In genomic region chr10:29403208-29403607, GRCh38 we compare ENCODE assay signal across 34 cellular contexts.
"Had no signal": no experiment of that assay in that cellular context is flagged by ENCODE, and none has a peak within 500 bp of the region (broad histone marks: within the 10 kb centered on the region; RNA-seq: fewer than 3 reads in every experiment).

No MANE protein-coding gene starts in this region.

- H3K27ac ChIP-seq: adrenal gland, ascending aorta, body of pancreas, brain microvascular endothelial cell, breast epithelium, cardiac muscle cell had no signal

- H3K4me1 ChIP-seq: adrenal gland, ascending aorta, body of pancreas, breast epithelium had no signal

- ATAC-seq: activated naive CD4-positive, alpha-beta T cell treated with anti-CD3 and anti-CD28 coated beads, Interleukin-2, amount 50 U/mL, for 72 hours; activated naive CD8-positive, alpha-beta T cell treated with anti-CD3 and anti-CD28 coated beads, Interleukin-2, amount 50 U/mL, for 24 hours; activated T-cell treated with anti-CD3 and anti-CD28 coated beads, Interleukin-2, amount 50 U/mL, for 4 hours; activated T-cell treated with anti-CD3 and anti-CD28 coated beads, Interleukin-2, amount 50 U/mL, for 72 hours; activated T-helper 17 cell treated with anti-CD3 and anti-CD28 coated beads, Interleukin-2, amount 50 U/mL, for 72 hours; body of pancreas had no signal

- FAIRE-seq: astrocyte, bronchial epithelial cell had no signal

- H3K27me3 ChIP-seq: adrenal gland, ascending aorta, body of pancreas, brain microvascular endothelial cell, breast epithelium, cardiac muscle cell had no signal

- DNase-seq: activated effector memory CD4-positive, alpha-beta T cell treated with anti-CD3 and anti-CD28 coated beads, Interleukin-2, amount 50 U/mL, for 16 hours; activated effector memory CD4-positive, alpha-beta T cell treated with Interleukin-2 at 50 U/mL for 16 hours; activated gamma-delta T cell; activated gamma-delta T cell treated with Interleukin-2 at 50 U/mL for 16 hours; activated naive CD4-positive, alpha-beta T cell; activated naive CD4-positive, alpha-beta T cell treated with anti-CD3 and anti-CD28 coated beads for 36 hours; activated naive CD4-positive, alpha-beta T cell treated with anti-CD3 and anti-CD28 coated beads, Interleukin-2, amount 10 ng/mL, durations not matched to agents 7 days and 5 days; activated naive CD4-positive, alpha-beta T cell treated with anti-CD3 and anti-CD28 coated beads, Interleukin-2, amount 50 U/mL, for 16 hours; activated naive CD4-positive, alpha-beta T cell treated with Interleukin-2 at 50 U/mL for 16 hours; activated naive CD8-positive, alpha-beta T cell treated with anti-CD3 and anti-CD28 coated beads for 36 hours; activated naive CD8-positive, alpha-beta T cell treated with anti-CD3 and anti-CD28 coated beads, Interleukin-2, amount 10 ng/mL, durations not matched to agents 7 days and 5 days; activated naive CD8-positive, alpha-beta T cell treated with anti-CD3 and anti-CD28 coated beads, Interleukin-2, amount 50 U/mL, for 24 hours; activated T-cell treated with anti-CD3 and anti-CD28 coated beads, Interleukin-2, amount 50 U/mL, for 1 hour; activated T-cell treated with anti-CD3 and anti-CD28 coated beads, Interleukin-2, amount 50 U/mL, for 24 hours; activated T-cell treated with anti-CD3 and anti-CD28 coated beads, Interleukin-2, amount 50 U/mL, for 4 hours; activated T-cell treated with anti-CD3 and anti-CD28 coated beads, Interleukin-2, amount 50 U/mL, for 48 hours; activated T-cell treated with anti-CD3 and anti-CD28 coated beads, Interleukin-2, amount 50 U/mL, for 72 hours; adrenal gland; amniotic stem cell; amygdala; anterior cingulate cortex; aorta; body of pancreas; brain microvascular endothelial cell; caudate nucleus; central memory CD4-positive, alpha-beta T cell; cerebellar nuclear complex had no signal

- H3K36me3 ChIP-seq: adrenal gland, ascending aorta, brain microvascular endothelial cell, breast epithelium, cardiac muscle cell had no signal

- H3K9me3 ChIP-seq: ascending aorta, body of pancreas, breast epithelium had no signal

- H3K4me3 ChIP-seq: adrenal gland, ascending aorta, body of pancreas, breast epithelium, cardiac muscle cell had no signal
